24 cellular contexts compared by ENCODE assay signal in the genomic region with DNA sequence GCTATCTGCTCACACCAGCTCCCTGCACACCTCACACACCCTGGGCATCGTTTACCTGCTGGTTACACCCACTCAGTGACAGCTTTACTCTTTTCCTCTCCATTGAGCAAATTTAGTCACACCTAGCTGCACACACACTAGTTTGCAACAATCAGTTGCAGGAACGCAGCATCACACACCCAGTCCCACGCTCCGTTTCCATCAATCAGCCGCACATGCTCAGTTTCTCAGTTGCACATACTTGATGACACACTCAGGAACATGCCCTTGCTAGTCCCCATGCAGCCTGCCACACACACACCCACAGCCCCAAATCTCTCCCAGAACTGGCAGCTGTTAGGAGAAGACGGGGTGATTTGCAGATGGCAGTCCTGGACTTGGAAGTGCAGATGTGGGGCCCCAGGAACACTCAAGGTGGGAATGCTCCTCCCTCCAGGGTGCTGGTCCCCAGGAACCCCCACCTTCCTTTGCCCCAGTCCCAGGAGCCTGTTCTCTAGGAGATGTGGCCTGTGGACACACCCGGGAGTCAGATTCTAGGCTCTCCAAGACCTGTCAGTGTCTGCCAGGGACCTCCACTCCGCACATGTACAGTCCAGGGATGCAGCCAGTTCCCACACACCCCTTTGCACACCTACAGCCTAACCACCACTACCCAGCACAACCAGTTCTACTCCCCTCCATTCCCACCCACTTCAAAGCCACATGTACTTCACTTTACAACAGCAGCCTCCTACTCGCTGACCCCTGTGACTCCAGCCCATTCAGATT. TPM values are rescaled to one million over a fixed set of nuclear protein-coding genes. Genes with fewer than 3 reads are reported as not detected.
DNase-seq lines count a peak whose midpoint lies in the region; ATAC-seq and TF ChIP-seq lines count a peak whose summit lies in the region.
"Had no signal": no experiment of that assay in that cellular context is flagged by ENCODE, and none has a peak within 500 bp of the region (broad histone marks: within the 10 kb centered on the region; RNA-seq: fewer than 3 reads in every experiment).

No MANE protein-coding gene starts in this region.

- H3K36me3 ChIP-seq in GM23338 (ENCODE audit: insufficient read depth) (no peaks in the 10 kb centered on the region), mammary epithelial cell (ENCODE audit: insufficient read depth, low read length) (no peaks in the 10 kb centered on the region), neuronal stem cell (replicated peaks in 1 of 2; ENCODE audit: control insufficient read depth in 2 of 2, insufficient read depth in 2 of 2, low read length in 2 of 2) (no peaks in the 10 kb centered on the region), left lung (no peaks in the 10 kb centered on the region)
- H3K36me3 ChIP-seq: brain microvascular endothelial cell, esophagus squamous epithelium, neutrophil, right atrium auricular region had no signal

- no peaks in the 10 kb centered on the region for H3K9me2 ChIP-seq in GM23338 (ENCODE audit: insufficient read depth)

- no peak overlapping the region for H4K91ac ChIP-seq in neuronal stem cell (ENCODE audit: low read depth, low read length, poor library complexity)

- H2BK5ac ChIP-seq in neuronal stem cell (ENCODE audit: low read length), result no peak overlapping the region

- no peaks in the 10 kb centered on the region for H3K36me3 Mint-ChIP-seq in activated CD8-positive, alpha-beta T cell treated with anti-CD3 and anti-CD28 coated beads for 36 hours (ENCODE audit: low read depth)
- peaks cover 2% of the 10 kb centered on the region for H3K36me3 Mint-ChIP-seq in activated CD8-positive, alpha-beta T cell treated with anti-CD3 and anti-CD28 coated beads, Interleukin-2, amount 10 ng/mL, durations not matched to agents 7 days and 5 days (ENCODE audit: low read depth)
- H3K36me3 Mint-ChIP-seq in GM23338 (ENCODE audit: low read depth), result no peaks in the 10 kb centered on the region; the same call in 2 of the 3 replicates

- peaks cover 48% of the 10 kb centered on the region for H4K20me1 ChIP-seq in GM23338 (replicated peaks; ENCODE audit: insufficient read depth)
- no peaks in the 10 kb centered on the region for H4K20me1 ChIP-seq in mammary epithelial cell (ENCODE audit: insufficient read depth, low read length)

- CTCF ChIA-PET in activated CD8-positive, alpha-beta T cell treated with anti-CD3 and anti-CD28 coated beads for 36 hours (lab: Charles Lee), result interaction anchor here (1.0 to 5.0 kb wide), 6 partner anchors 8 to 349 kb away, joined by 4 to 34 read pairs (median 7); no protein-coding TSS in a partner anchor
- CTCF ChIA-PET in activated CD8-positive, alpha-beta T cell treated with anti-CD3 and anti-CD28 coated beads, Interleukin-2, amount 10 ng/mL, durations not matched to agents 7 days and 5 days (lab: Charles Lee), result interaction anchor here (1.1 to 3.4 kb wide), 4 partner anchors 8 to 245 kb away, joined by 3 to 16 read pairs (median 6); no protein-coding TSS in a partner anchor
- CTCF ChIA-PET in mammary epithelial cell (lab: Charles Lee; ENCODE audit: low non-redundant PET), result no interaction called here

- H4K8ac ChIP-seq in neuronal stem cell (ENCODE audit: low read depth, low read length), result no peak overlapping the region

- intact Hi-C loops in activated CD8-positive, alpha-beta T cell treated with anti-CD3 and anti-CD28 coated beads for 36 hours (cut with micrococcal nuclease), result no loop called here
- intact Hi-C loops in mammary epithelial cell (cut with micrococcal nuclease) (no loop called here), left lung (cut with DNase I) (no loop called here)

- H2BK12ac ChIP-seq in neuronal stem cell (ENCODE audit: low read length), result no peak overlapping the region

- peaks cover 39% of the 10 kb centered on the region for H3K4me1 Mint-ChIP-seq in activated CD8-positive, alpha-beta T cell treated with anti-CD3 and anti-CD28 coated beads for 36 hours (ENCODE audit: low read depth)
- peaks cover 37% of the 10 kb centered on the region for H3K4me1 Mint-ChIP-seq in activated CD8-positive, alpha-beta T cell treated with anti-CD3 and anti-CD28 coated beads, Interleukin-2, amount 10 ng/mL, durations not matched to agents 7 days and 5 days (ENCODE audit: low read depth)
- H3K4me1 Mint-ChIP-seq in GM23338, result peaks cover 39% of the 10 kb centered on the region

- peak overlapping the region; percentile 22 for H3K27ac Mint-ChIP-seq in activated CD8-positive, alpha-beta T cell treated with anti-CD3 and anti-CD28 coated beads for 36 hours
- no peak overlapping the region for H3K27ac Mint-ChIP-seq in activated CD8-positive, alpha-beta T cell treated with anti-CD3 and anti-CD28 coated beads, Interleukin-2, amount 10 ng/mL, durations not matched to agents 7 days and 5 days
- H3K27ac Mint-ChIP-seq in GM23338, result no peak overlapping the region

- H3K4me3 ChIP-seq in GM23338 (no peak overlapping the region), mammary epithelial cell (replicated peaks in 1 of 3; ENCODE audit: insufficient read depth in 1 of 3, low read depth in 2 of 3, low read length in 3 of 3) (peak overlapping the region in 2 of 3 experiments; percentile 27 to 35), neuronal stem cell (ENCODE audit: low read length in 2 of 2) (no peak overlapping the region), left lung (no peak overlapping the region)

- in situ Hi-C loops in mammary epithelial cell (cut with MboI; ENCODE audit: low sequenced_read_pairs in 2 of 2), result loop anchor here in 1 of 2 donors (25.0 kb wide), 1 partner anchor 566 kb away; a partner anchor contains a TSS

- no peaks in the 10 kb centered on the region for H3K79me1 ChIP-seq in neuronal stem cell (ENCODE audit: low read depth, low read length)

- H3K23ac ChIP-seq in neuronal stem cell (ENCODE audit: low read depth, low read length, poor library complexity), result no peak overlapping the region

- H3K79me2 ChIP-seq in GM23338 (replicated peaks; ENCODE audit: insufficient read depth), result no peaks in the 10 kb centered on the region
- no peaks in the 10 kb centered on the region for H3K79me2 ChIP-seq in mammary epithelial cell (ENCODE audit: insufficient read depth, low read length)

- H2BK120ac ChIP-seq in neuronal stem cell (ENCODE audit: low read depth, low read length), result no peak overlapping the region

- dilution Hi-C loops in mammary epithelial cell (cut with HindIII; ENCODE audit: low sequenced_read_pairs), result no loop called here

- H3K4ac ChIP-seq in neuronal stem cell (ENCODE audit: low read length), result no peak overlapping the region

- TSS peak; percentile 94 for BruUV-seq in mammary epithelial cell (replicated peaks; lab: Mats Ljungman, UMichigan)

- no peak overlapping the region for H3K27ac ChIP-seq in GM23338 (ENCODE audit: low read depth)
- peak overlapping the region; percentile 23 for H3K27ac ChIP-seq in mammary epithelial cell (ENCODE audit: insufficient read depth, low read depth, low read length)
- no peak overlapping the region for H3K27ac ChIP-seq in neuronal stem cell (replicated peaks; ENCODE audit: low read length)
- H3K27ac ChIP-seq in left lung, result no peak overlapping the region
- H3K27ac ChIP-seq: brain microvascular endothelial cell, esophagus squamous epithelium, neutrophil, right atrium auricular region had no signal

- H3K27me3 Mint-ChIP-seq in activated CD8-positive, alpha-beta T cell treated with anti-CD3 and anti-CD28 coated beads for 36 hours, result peaks cover 91% of the 10 kb centered on the region
- peaks cover 89% of the 10 kb centered on the region for H3K27me3 Mint-ChIP-seq in activated CD8-positive, alpha-beta T cell treated with anti-CD3 and anti-CD28 coated beads, Interleukin-2, amount 10 ng/mL, durations not matched to agents 7 days and 5 days (ENCODE audit: low read depth)
- H3K27me3 Mint-ChIP-seq in GM23338 (ENCODE audit: insufficient read depth, low read depth, poor library complexity), result peaks cover 96% of the 10 kb centered on the region

- H3F3A ChIP-seq in GM23338 (replicated peaks; ENCODE audit: low read depth), result 0 out of 2 replicates have a peak, but pooled peaks cover 5% of the 10 kb centered on the region

- H3K9me3 Mint-ChIP-seq in activated CD8-positive, alpha-beta T cell treated with anti-CD3 and anti-CD28 coated beads for 36 hours, result no peaks in the 10 kb centered on the region
- no peaks in the 10 kb centered on the region for H3K9me3 Mint-ChIP-seq in activated CD8-positive, alpha-beta T cell treated with anti-CD3 and anti-CD28 coated beads, Interleukin-2, amount 10 ng/mL, durations not matched to agents 7 days and 5 days (ENCODE audit: insufficient read depth)
- H3K9me3 Mint-ChIP-seq in GM23338, result peaks cover 9% of the 10 kb centered on the region

- H3K4me2 ChIP-seq in GM23338, result no peak overlapping the region
- peak overlapping the region; percentile 65 for H3K4me2 ChIP-seq in mammary epithelial cell (ENCODE audit: insufficient read depth, low read depth, low read length)
- no peak overlapping the region for H3K4me2 ChIP-seq in neuronal stem cell (ENCODE audit: insufficient read depth, low read length, poor library complexity, severe bottlenecking)

- no peak overlapping the region for H3K9ac ChIP-seq in mammary epithelial cell (ENCODE audit: insufficient read depth, low read length)
- no peak overlapping the region for H3K9ac ChIP-seq in neuronal stem cell (ENCODE audit: low read depth, low read length, poor library complexity)

- H3K27me3 ChIP-seq in GM23338 (ENCODE audit: insufficient read depth) (peaks cover 100% of the 10 kb centered on the region), mammary epithelial cell (ENCODE audit: insufficient read depth, low read length) (peaks cover 27% of the 10 kb centered on the region), neuronal stem cell (ENCODE audit: control insufficient read depth in 3 of 3, insufficient read depth in 3 of 3, low read depth in 1 of 3, low read length in 3 of 3) (peaks cover 77 to 100% (median 100%) of the 10 kb centered on the region in 3 experiments), left lung (peaks cover 99 to 100% of the 10 kb centered on the region in 2 donors)

- no peak overlapping the region for H2BK15ac ChIP-seq in neuronal stem cell (ENCODE audit: low read length)

- no peak overlapping the region for H3K4me3 Mint-ChIP-seq in activated CD8-positive, alpha-beta T cell treated with anti-CD3 and anti-CD28 coated beads for 36 hours
- no peak overlapping the region for H3K4me3 Mint-ChIP-seq in activated CD8-positive, alpha-beta T cell treated with anti-CD3 and anti-CD28 coated beads, Interleukin-2, amount 10 ng/mL, durations not matched to agents 7 days and 5 days
- no peak overlapping the region; the same call in 2 of the 3 replicates for H3K4me3 Mint-ChIP-seq in GM23338

- 7% methylated on average over 9 of the region's 9 CpGs for WGBS in mammary epithelial cell (ENCODE audit: low coverage, missing lambda C conversion rate)
- no CpG with 5 or more reads among the region's 9 CpGs for WGBS in neuronal stem cell (ENCODE audit: extremely low coverage in 2 of 2, insufficient read length in 2 of 2, insufficient replicate concordance in 1 of 2), 2 donors

- no peak for TF ChIP-seq CTCF in activated CD8-positive, alpha-beta T cell treated with anti-CD3 and anti-CD28 coated beads for 36 hours (IDR thresholded peaks at IDR 0.05)
- no peak for TF ChIP-seq CTCF in GM23338 (conservative IDR thresholded peaks at IDR 0.05; ENCODE audit: low read depth in 2 of 2)
- no peak for TF ChIP-seq CTCF in mammary epithelial cell (conservative IDR thresholded peaks at IDR 0.05 in 1 of 2, IDR thresholded peaks at IDR 0.05 in 1 of 2; ENCODE audit: extremely low read depth in 1 of 2, insufficient read depth in 1 of 2, low read depth in 1 of 2, low read length in 2 of 2)
- TF ChIP-seq CTCF in left lung (IDR thresholded peaks at IDR 0.05), result no peak

- no peak for DNase-seq in activated CD8-positive, alpha-beta T cell treated with anti-CD3 and anti-CD28 coated beads for 36 hours
- no peak for DNase-seq in activated CD8-positive, alpha-beta T cell treated with anti-CD3 and anti-CD28 coated beads, Interleukin-2, amount 10 ng/mL, durations not matched to agents 7 days and 5 days
- DNase-seq in GM23338 (ENCODE audit: low spot score) (no peak), mammary epithelial cell (peak; percentile 87), neuronal stem cell (ENCODE audit: low spot score) (no peak), SKM-1 (lab: John Stamatoyannopoulos, UW; ENCODE audit: unreplicated experiment) (no peak), left lung (no peak)
- DNase-seq: activated naive CD4-positive, alpha-beta T cell treated with Interleukin-2 at 50 U/mL for 16 hours; brain microvascular endothelial cell; EL; esophagus squamous epithelium; head of caudate nucleus; mesendoderm; NCI-H187 treated with DMSO at 0.1 percent for 48 hours; NCI-H524 treated with DMSO at 0.1 percent for 48 hours; stimulated activated CD4-positive, alpha-beta T cell treated with anti-CD3 and anti-CD28 coated beads, Interleukin-1b, Interleukin-23, amount 100 ng/mL, for 48 hours had no signal

- H2AFZ ChIP-seq in GM23338 (no peak overlapping the region), mammary epithelial cell (ENCODE audit: low read depth, low read length) (peak overlapping the region; percentile 70), neuronal stem cell (ENCODE audit: low read length) (no peak overlapping the region)

- POLR2A ChIA-PET in activated CD8-positive, alpha-beta T cell treated with anti-CD3 and anti-CD28 coated beads for 36 hours (lab: Charles Lee), result no interaction called here
- POLR2A ChIA-PET in activated CD8-positive, alpha-beta T cell treated with anti-CD3 and anti-CD28 coated beads, Interleukin-2, amount 10 ng/mL, durations not matched to agents 7 days and 5 days (lab: Charles Lee), result interaction anchor here (0.9 kb wide), 1 partner anchor 11 kb away, joined by 3 read pairs; no protein-coding TSS in a partner anchor

- H3K18ac ChIP-seq in neuronal stem cell (ENCODE audit: low read length), result peak overlapping the region; percentile 6

- no peak overlapping the region for H3K14ac ChIP-seq in neuronal stem cell (ENCODE audit: low read length)

- peak; percentile 40 for ATAC-seq in activated CD8-positive, alpha-beta T cell treated with anti-CD3 and anti-CD28 coated beads for 36 hours
- no peak for ATAC-seq in activated CD8-positive, alpha-beta T cell treated with anti-CD3 and anti-CD28 coated beads, Interleukin-2, amount 10 ng/mL, durations not matched to agents 7 days and 5 days
- ATAC-seq in GM23338 (no peak), GM18520 (IDR thresholded peaks at IDR 0.05; ENCODE audit: unreplicated experiment) (no peak), left lung (no peak)

- H3K4me1 ChIP-seq in GM23338 (ENCODE audit: insufficient read depth) (peaks cover 40% of the 10 kb centered on the region), mammary epithelial cell (ENCODE audit: insufficient read depth, low read length) (peaks cover 41% of the 10 kb centered on the region), neuronal stem cell (ENCODE audit: control insufficient read depth in 2 of 2, insufficient read depth in 1 of 2, low read depth in 1 of 2, low read length in 2 of 2) (peaks cover 9 to 12% of the 10 kb centered on the region in 2 donors), left lung (peaks cover 9 to 54% of the 10 kb centered on the region in 2 donors)

- no peak overlapping the region for H2AK5ac ChIP-seq in neuronal stem cell (ENCODE audit: low read depth, low read length)

- H3K9me3 ChIP-seq in mammary epithelial cell (replicated peaks; ENCODE audit: insufficient read depth, low read length) (peaks cover 6% of the 10 kb centered on the region), neuronal stem cell (replicated peaks in 1 of 2; ENCODE audit: control insufficient read depth in 2 of 2, insufficient read depth in 1 of 2, low read depth in 1 of 2, low read length in 2 of 2) (peaks cover 6 to 10% of the 10 kb centered on the region in 2 donors), left lung (no peaks in the 10 kb centered on the region)
- H3K9me3 ChIP-seq: esophagus squamous epithelium, neutrophil, right atrium auricular region had no signal

RNA-seq across cellular contexts. Expression of a gene that starts 7.6 kb away (rescaled TPM):
- not detected for total RNA-seq in activated CD8-positive, alpha-beta T cell treated with anti-CD3 and anti-CD28 coated beads for 36 hours
- not detected for total RNA-seq in activated CD8-positive, alpha-beta T cell treated with anti-CD3 and anti-CD28 coated beads, Interleukin-2, amount 10 ng/mL, durations not matched to agents 7 days and 5 days
- total RNA-seq in GM23338 (2014; rRNA removed; shearing (Covaris generic)), result not detected in 2 replicates
- polyA plus RNA-seq in GM23338 (2016; fragmentation: Nextera tagmentation; extraction: Ambion mirVana) (not detected in 2 replicates), mammary epithelial cell (not detected)
- total RNA-seq in mammary epithelial cell (not detected), left lung (under 1 TPM; 0.18 to 0.47 TPM)
- polyA minus RNA-seq in mammary epithelial cell, result not detected
- polyA plus RNA-seq in neuronal stem cell (2013, experiment 1 of 2), result not detected
- polyA plus RNA-seq in neuronal stem cell (2013, experiment 2 of 2), result not detected
- total RNA-seq: activated CD8-positive, alpha-beta memory T cell treated with anti-CD3 and anti-CD28 coated beads for 36 hours; dermis microvascular lymphatic vessel endothelial cell; esophagus squamous epithelium; H7; HT1080; right atrium auricular region; subcutaneous adipose tissue had no signal

Comparison
In these comparisons a context has a peak if more than half of its experiments do, and no peak if none do; other contexts are left out.
1. H3K4me3 ChIP-seq: peak in mammary epithelial cell (2 of 3); none in GM23338 (single experiment), neuronal stem cell (0 of 2) and left lung (0 of 2).